8 cellular contexts compared by ENCODE assay signal in the genomic region with DNA sequence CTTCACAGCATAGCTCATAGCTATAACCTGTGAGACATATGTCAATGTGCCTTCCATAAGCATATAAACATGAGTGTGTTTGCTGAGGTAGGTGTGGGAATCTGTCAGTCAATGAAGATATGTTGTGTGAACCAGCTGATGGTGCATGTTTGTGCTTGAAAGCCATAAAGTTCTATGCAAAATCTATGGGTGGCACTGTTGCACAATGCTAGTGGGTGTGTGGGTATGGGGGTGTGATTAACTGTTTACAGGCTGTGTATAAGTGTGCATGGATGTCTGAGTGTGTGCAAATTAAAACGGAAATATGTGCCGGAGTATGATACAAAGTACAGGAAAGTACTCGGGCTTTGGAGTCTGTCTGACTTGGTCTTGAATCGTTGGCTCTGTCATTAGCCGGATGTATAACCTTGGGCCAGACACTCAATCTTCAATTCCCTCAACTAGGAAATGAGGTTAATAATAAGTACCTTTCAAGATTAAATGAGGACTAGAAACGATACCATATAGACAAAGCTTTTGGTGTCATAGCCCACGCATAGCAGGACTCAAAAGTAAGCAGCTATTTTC. TPM values are rescaled to one million over a fixed set of nuclear protein-coding genes. Genes with fewer than 3 reads are reported as not detected.
DNase-seq lines count a peak whose midpoint lies in the region; FAIRE-seq and TF ChIP-seq lines count a peak whose summit lies in the region.

No MANE protein-coding gene starts in this region.

- peaks cover 41% of the 10 kb centered on the region for H3K79me2 ChIP-seq in SK-N-SH (ENCODE audit: insufficient read depth)

- TF ChIP-seq CTCF in SK-N-SH (IDR thresholded peaks at IDR 0.05) (peak; percentile 55), astrocyte of the spinal cord (IDR thresholded peaks at IDR 0.05; ENCODE audit: low read depth, low read length) (peak; percentile 45)

- no peak for FAIRE-seq in GM19239 (lab: Jason Lieb, UNC)

- no peak overlapping the region for H3K4me3 ChIP-seq in SK-N-SH (ENCODE audit: low read depth in 2 of 2, low read length in 1 of 2)
- no peak overlapping the region for H3K4me3 ChIP-seq in astrocyte of the spinal cord (ENCODE audit: low read depth, low read length)
- H3K4me3 ChIP-seq in iPS-20b (ENCODE audit: low read length), result peak overlapping the region; percentile 79; the same call in 1 of the 2 replicates
- H3K4me3 ChIP-seq in skin epidermis, result peak overlapping the region in 2 of 7 experiments; percentile 69 to 78

- no peaks in the 10 kb centered on the region for H3K36me3 ChIP-seq in SK-N-SH (replicated peaks in 1 of 2; ENCODE audit: control insufficient read depth in 1 of 2, insufficient read depth in 2 of 2, low read length in 1 of 2)
- no peaks in the 10 kb centered on the region for H3K36me3 ChIP-seq in iPS-20b (ENCODE audit: insufficient read depth, low read depth, low read length)

- peak overlapping the region; percentile 86 to 91 for H3K27ac ChIP-seq in SK-N-SH (ENCODE audit: low read depth in 2 of 2, low read length in 1 of 2)
- H3K27ac ChIP-seq in iPS-20b (ENCODE audit: low read length), result no peak overlapping the region
- peak overlapping the region in 19 of 21 experiments; percentile 82 to 98 (median 90) for H3K27ac ChIP-seq in skin epidermis

- H3K9me3 ChIP-seq in SK-N-SH, result no peaks in the 10 kb centered on the region
- no peaks in the 10 kb centered on the region for H3K9me3 ChIP-seq in iPS-20b (ENCODE audit: insufficient read depth, low read depth, low read length)

- CTCF ChIA-PET in SK-N-SH (lab: Yijun Ruan, JAX), result interaction anchor here (0.6 to 4.6 kb wide), 42 partner anchors 8 to 906 kb away, joined by 3 to 88 read pairs (median 3); partner anchors contain the start of gene OPTC

- H3K4me1 ChIP-seq in SK-N-SH (ENCODE audit: control insufficient read depth in 1 of 2, insufficient read depth in 2 of 2, low read depth in 1 of 2, low read length in 1 of 2) (peaks cover 25 to 28% of the 10 kb centered on the region in 2 experiments; a peak in 3 of 4 replicates), iPS-20b (ENCODE audit: insufficient read depth, low read length) (peaks cover 17% of the 10 kb centered on the region)

- peak overlapping the region; percentile 96 for H3K4me2 ChIP-seq in SK-N-SH

- in situ Hi-C loops in astrocyte of the spinal cord (cut with HindIII; ENCODE audit: low sequenced_read_pairs), result no loop called here

- H2AFZ ChIP-seq in SK-N-SH (ENCODE audit: low read depth), result peak overlapping the region; percentile 75

- peak; percentile 90 for TF ChIP-seq RAD21 in SK-N-SH (IDR thresholded peaks at IDR 0.05; ENCODE audit: low read length)

- 78% methylated on average over 7 of the region's 7 CpGs for WGBS in SK-N-SH (ENCODE audit: low lambda C conversion rate)

- POLR2A ChIA-PET in SK-N-SH (lab: Yijun Ruan, JAX), result interaction anchor here (0.9 to 1.3 kb wide), 3 partner anchors 24 to 77 kb away, joined by 3 to 4 read pairs (median 4); no protein-coding TSS in a partner anchor

- peak; percentile 47 for DNase-seq in DMS153 treated with DMSO at 0.1 percent for 48 hours (lab: John Stamatoyannopoulos, UW; ENCODE audit: unreplicated experiment)
- DNase-seq in HuH-7 (ENCODE audit: low spot score), result peak; percentile 37
- peak; percentile 66 for DNase-seq in SK-N-SH
- peak; percentile 56 for DNase-seq in astrocyte of the spinal cord (ENCODE audit: low read depth, low spot score)
- DNase-seq in GM19239 (ENCODE audit: insufficient read length, low spot score), result no peak
- no peak for DNase-seq in GM19238 (ENCODE audit: insufficient read length, low spot score)

- peaks cover 13% of the 10 kb centered on the region for H3F3A ChIP-seq in SK-N-SH (replicated peaks; ENCODE audit: insufficient read depth)

- H3K9me2 ChIP-seq in SK-N-SH, result no peaks in the 10 kb centered on the region

- H3K9ac ChIP-seq in SK-N-SH (peak overlapping the region; percentile 93), iPS-20b (ENCODE audit: low read depth, low read length) (peak overlapping the region; percentile 52; the same call in 1 of the 2 replicates)

- no peak for TF ChIP-seq EP300 in SK-N-SH (IDR thresholded peaks at IDR 0.05; ENCODE audit: borderline replicate concordance in 1 of 2, low read depth in 1 of 2, low read length in 1 of 2)

- no peaks in the 10 kb centered on the region for H3K27me3 ChIP-seq in SK-N-SH (ENCODE audit: insufficient read depth)
- H3K27me3 ChIP-seq in iPS-20b (ENCODE audit: insufficient read depth, low read length), result peaks cover 29% of the 10 kb centered on the region

- peaks cover 24% of the 10 kb centered on the region for H4K20me1 ChIP-seq in SK-N-SH (ENCODE audit: insufficient read depth)

TF ChIP-seq in SK-N-SH, 30 proteins besides CTCF, POLR2A, EP300 and RAD21:
- TF ChIP-seq CHD2 (IDR thresholded peaks at IDR 0.05; ENCODE audit: low read length, partially characterized antibody), result peak; percentile 18
- TF ChIP-seq SMC3 (IDR thresholded peaks at IDR 0.05; ENCODE audit: low read depth, low read length), result peak; percentile 71
- TF ChIP-seq IRF3 (IDR thresholded peaks at IDR 0.05; ENCODE audit: low read depth, low read length), result no peak
- TF ChIP-seq MXI1 (IDR thresholded peaks at IDR 0.05; ENCODE audit: low read depth, low read length), result 0 out of 2 replicates have a peak, but pooled peaks have one; percentile 39

RNA-seq across cellular contexts. Expression of gene ATP2B4, which starts 0.9 kb away (rescaled TPM):
- polyA plus RNA-seq in SK-N-SH (2012; rRNA removed), result 96.1 and 144 TPM in 2 replicates
- 88.6 and 104 TPM in 2 replicates for polyA plus RNA-seq in SK-N-SH (2012; cell fraction: cytosol; rRNA removed)
- 164 and 210 TPM in 2 replicates for polyA plus RNA-seq in SK-N-SH (2012; cell fraction: nucleus; rRNA removed)

Comparison
In these comparisons a context has a peak if more than half of its experiments do, and no peak if none do; other contexts are left out.
1. DNase-seq: peak in DMS153 treated with DMSO at 0.1 percent for 48 hours (single experiment), HuH-7 (single experiment), SK-N-SH (single experiment) and astrocyte of the spinal cord (single experiment); none in GM19239 (single experiment) and GM19238 (single experiment).